1 cellular context compared by ENCODE assay signal in genomic region chr16:19844945-19845641, GRCh38.
A peak's percentile ranks its signal among the peaks of the same experiment; 100 is the strongest.
TF ChIP-seq lines count a peak whose summit lies in the region.

No MANE protein-coding gene starts in this region.

TF ChIP-seq in K562, 482 proteins besides CTCF, POLR2A, EP300 and RAD21 (continued from another document):
- TF ChIP-seq ZNF592 (IDR thresholded peaks at IDR 0.05) (peak; percentile 58; the same call in 1 of the 2 replicates), ATF3 (IDR thresholded peaks at IDR 0.05) (peak; percentile 43; the same call in 1 of the 2 replicates), ATF3 (CRISPR knock-in tag; conservative IDR thresholded peaks at IDR 0.05) (no peak), ZNF449 (CRISPR knock-in tag; IDR thresholded peaks at IDR 0.05) (no peak), L3MBTL2 (IDR thresholded peaks at IDR 0.05) (peak; percentile 40; the same call in 1 of the 2 replicates), CHCHD3 (CRISPR knock-in tag; IDR thresholded peaks at IDR 0.05) (no peak), ZNF184 (CRISPR knock-in tag; IDR thresholded peaks at IDR 0.05) (no peak), TEAD4 (IDR thresholded peaks at IDR 0.05; ENCODE audit: low read length) (peak; percentile 28; the same call in 1 of the 2 replicates), TEAD4 (CRISPR knock-in tag; IDR thresholded peaks at IDR 0.05; ENCODE audit: borderline replicate concordance) (no peak), CBFA2T3 (IDR thresholded peaks at IDR 0.05) (peak; percentile 55; the same call in 1 of the 2 replicates), NR0B1 (IDR thresholded peaks at IDR 0.05; ENCODE audit: partially characterized antibody) (no peak), RERE (CRISPR knock-in tag; IDR thresholded peaks at IDR 0.05; ENCODE audit: borderline replicate concordance) (no peak), ELF1 (tag; IDR thresholded peaks at IDR 0.05) (no peak), FOXP4 (CRISPR knock-in tag; IDR thresholded peaks at IDR 0.05; ENCODE audit: borderline replicate concordance) (no peak), RAD51 (IDR thresholded peaks at IDR 0.05; ENCODE audit: borderline replicate concordance, low read depth) (no peak), ZNF583 (CRISPR knock-in tag; IDR thresholded peaks at IDR 0.05) (no peak), TAL1 (IDR thresholded peaks at IDR 0.05) (0 out of 2 replicates have a peak, but pooled peaks have one; percentile 18), NFYB (IDR thresholded peaks at IDR 0.05; ENCODE audit: extremely low read depth, insufficient read length) (no peak), CBFA2T2 (conservative IDR thresholded peaks at IDR 0.05) (peak; percentile 18; the same call in 1 of the 2 replicates)
TF ChIP-seq in K562: peak in this region for 10.
